1 cellular context compared by ENCODE assay signal in genomic region chr10:42812028-42812427, GRCh38.
TF ChIP-seq lines count a peak whose summit lies in the region.

No MANE protein-coding gene starts in this region.

TF ChIP-seq in H1, 55 proteins besides CTCF, POLR2A, EP300 and RAD21:
- TF ChIP-seq CREB1 (IDR thresholded peaks at IDR 0.05) (no peak), GABPA (IDR thresholded peaks at IDR 0.05; ENCODE audit: borderline replicate concordance, insufficient read depth, low read length) (no peak), TAF7 (optimal IDR thresholded peaks at IDR 0.05; ENCODE audit: borderline replicate concordance, low read depth, low read length) (no peak), EGR1 (IDR thresholded peaks at IDR 0.05; ENCODE audit: borderline replicate concordance, low read depth, low read length) (no peak), RNF2 (IDR thresholded peaks at IDR 0.05; ENCODE audit: borderline replicate concordance, low read depth, low read length, missing control alignments, poor library complexity, severe bottlenecking) (no peak), SIN3A (conservative IDR thresholded peaks at IDR 0.05 in 1 of 2, IDR thresholded peaks at IDR 0.05 in 1 of 2; ENCODE audit: low read depth in 1 of 2, low read length in 2 of 2) (no peak), SP2 (IDR thresholded peaks at IDR 0.05; ENCODE audit: low read length) (no peak), JUND (IDR thresholded peaks at IDR 0.05; ENCODE audit: low read length) (no peak), KDM1A (IDR thresholded peaks at IDR 0.05; ENCODE audit: borderline replicate concordance, low read length) (no peak), RFX5 (IDR thresholded peaks at IDR 0.05; ENCODE audit: borderline replicate concordance, low read depth, low read length) (no peak), ATF3 (IDR thresholded peaks at IDR 0.05; ENCODE audit: insufficient read depth, low read depth, low read length) (no peak), POLR2AphosphoS5 (IDR thresholded peaks at IDR 0.05; ENCODE audit: low read depth, low read length) (no peak), TCF12 (IDR thresholded peaks at IDR 0.05; ENCODE audit: low read depth, low read length) (no peak)
